In the genomic region with DNA sequence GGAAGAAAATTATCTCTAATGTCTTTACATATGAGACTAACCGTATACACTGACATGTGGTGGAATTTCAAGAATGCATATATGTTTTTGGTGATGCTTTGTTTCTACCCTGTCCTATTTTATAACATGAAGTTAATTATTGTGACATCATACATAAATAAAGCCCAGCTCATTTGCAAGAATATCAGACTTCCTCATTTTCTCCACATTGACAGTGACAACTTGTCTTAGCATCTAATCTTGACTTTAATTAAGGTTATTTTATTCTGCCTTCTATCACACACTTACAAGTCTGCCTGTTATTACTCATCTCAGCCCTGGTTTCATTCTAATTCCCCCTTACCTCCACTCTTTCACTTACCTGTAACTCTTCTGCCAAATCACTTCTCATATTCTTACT, we compare ENCODE assay signal across 27 cellular contexts.
"Had no signal": no experiment of that assay in that cellular context is flagged by ENCODE, and none has a peak within 500 bp of the region (broad histone marks: within the 10 kb centered on the region; RNA-seq: fewer than 3 reads in every experiment).

No MANE protein-coding gene starts in this region.

- DNase-seq: activated CD4-positive, alpha-beta T cell treated with anti-CD3 and anti-CD28 coated beads for 4 hours; activated CD8-positive, alpha-beta memory T cell treated with anti-CD3 and anti-CD28 coated beads, Interleukin-2, amount 50 U/mL, for 4 hours; activated CD8-positive, alpha-beta T cell treated with anti-CD3 and anti-CD28 coated beads for 36 hours; activated gamma-delta T cell treated with Interleukin-2 at 50 U/mL for 16 hours; activated naive CD4-positive, alpha-beta T cell treated with anti-CD3 and anti-CD28 coated beads, Interleukin-2, amount 10 ng/mL, durations not matched to agents 7 days and 5 days; activated naive CD8-positive, alpha-beta T cell treated with anti-CD3 and anti-CD28 coated beads for 36 hours; activated T-cell treated with anti-CD3 and anti-CD28 coated beads, Interleukin-2, amount 50 U/mL, for 72 hours; brain microvascular endothelial cell; cerebellar nuclear complex; colonic mucosa; MG63; NCI-H1092; NCI-H1417; NCI-H1694 treated with DMSO at 0.1 percent for 48 hours; NCI-H2029 treated with DMSO at 0.1 percent for 48 hours; NCI-H345; NCI-H510A; NCI-H526 treated with DMSO at 0.1 percent for 48 hours; NCI-H82; PC-3; SHP77; T-helper 17 cell; T-helper 9 cell had no signal

- FAIRE-seq: RCC 7860, TTC549 had no signal

- H3K4me1 Mint-ChIP-seq: activated naive CD4-positive, alpha-beta T cell treated with anti-CD3 and anti-CD28 coated beads, Interleukin-2, amount 10 ng/mL, durations not matched to agents 7 days and 5 days; activated naive CD8-positive, alpha-beta T cell treated with anti-CD3 and anti-CD28 coated beads for 36 hours; T-helper 17 cell had no signal

- H3K4me3 Mint-ChIP-seq: activated CD8-positive, alpha-beta T cell treated with anti-CD3 and anti-CD28 coated beads for 36 hours; activated naive CD4-positive, alpha-beta T cell treated with anti-CD3 and anti-CD28 coated beads, Interleukin-2, amount 10 ng/mL, durations not matched to agents 7 days and 5 days; activated naive CD8-positive, alpha-beta T cell treated with anti-CD3 and anti-CD28 coated beads for 36 hours; activated T-cell treated with anti-CD3 and anti-CD28 coated beads, Interleukin-2, amount 50 U/mL, for 72 hours; T-helper 17 cell had no signal

- H3K27me3 Mint-ChIP-seq: activated naive CD4-positive, alpha-beta T cell treated with anti-CD3 and anti-CD28 coated beads, Interleukin-2, amount 10 ng/mL, durations not matched to agents 7 days and 5 days had no signal

- H3K36me3 Mint-ChIP-seq: activated naive CD4-positive, alpha-beta T cell treated with anti-CD3 and anti-CD28 coated beads, Interleukin-2, amount 10 ng/mL, durations not matched to agents 7 days and 5 days; activated naive CD8-positive, alpha-beta T cell treated with anti-CD3 and anti-CD28 coated beads for 36 hours had no signal

- H3K27ac Mint-ChIP-seq: activated CD8-positive, alpha-beta T cell treated with anti-CD3 and anti-CD28 coated beads for 36 hours; activated naive CD4-positive, alpha-beta T cell treated with anti-CD3 and anti-CD28 coated beads, Interleukin-2, amount 10 ng/mL, durations not matched to agents 7 days and 5 days; activated naive CD8-positive, alpha-beta T cell treated with anti-CD3 and anti-CD28 coated beads for 36 hours; activated T-cell treated with anti-CD3 and anti-CD28 coated beads, Interleukin-2, amount 50 U/mL, for 72 hours; activated T-helper 2 cell treated with anti-CD3 and anti-CD28 coated beads, Interferon-gamma antibody, Interleukin-2, Interleukin-4, amounts not matched to agents 10 μg/mL and 5 μg/mL and 100 μg/mL, durations not matched to agents 14 hours and 24 hours and 36 hours; T-helper 17 cell had no signal

- ATAC-seq: activated CD4-positive, CD25-positive, alpha-beta regulatory T cell treated with anti-CD3 and anti-CD28 coated beads, Interleukin-2, amount 50 U/mL, for 24 hours; activated CD8-positive, alpha-beta T cell treated with anti-CD3 and anti-CD28 coated beads for 36 hours; activated T-cell treated with anti-CD3 and anti-CD28 coated beads, Interleukin-2, amount 50 U/mL, for 72 hours; PC-3; T-helper 17 cell had no signal

- H3K9me3 Mint-ChIP-seq: activated CD8-positive, alpha-beta T cell treated with anti-CD3 and anti-CD28 coated beads for 36 hours; activated naive CD4-positive, alpha-beta T cell treated with anti-CD3 and anti-CD28 coated beads, Interleukin-2, amount 10 ng/mL, durations not matched to agents 7 days and 5 days; activated T-helper 2 cell treated with anti-CD3 and anti-CD28 coated beads, Interferon-gamma antibody, Interleukin-2, Interleukin-4, amounts not matched to agents 10 μg/mL and 5 μg/mL and 100 μg/mL, durations not matched to agents 14 hours and 24 hours and 36 hours had no signal
